Comparison of ENCODE assay signal across 8 cellular contexts in genomic region chr16:69565611-69566436, GRCh38. TPM values are rescaled to one million over a fixed set of nuclear protein-coding genes. Genes with fewer than 3 reads are reported as not detected.
DNase-seq lines count a peak whose midpoint lies in the region; ATAC-seq and TF ChIP-seq lines count a peak whose summit lies in the region.

NFAT5 (plus strand) TSS chr16:69565966; CDS start chr16:69566302, 336 bp downstream.

- H3K4me1 ChIP-seq in ovary (ENCODE audit: insufficient read depth): peaks cover 6% of the 10 kb centered on the region
- H3K4me1 ChIP-seq in thoracic aorta (ENCODE audit: control insufficient read depth in 1 of 2, low read depth in 2 of 2): peaks cover 30 to 37% of the 10 kb centered on the region in 2 donors

- TF ChIP-seq CTCF in HFF-Myc (IDR thresholded peaks at IDR 0.05; ENCODE audit: low read depth, low read length, missing control alignments) (no peak), SU-DHL-6 (IDR thresholded peaks at IDR 0.05; ENCODE audit: insufficient read depth, low read length, poor library complexity, severe bottlenecking) (no peak), glutamatergic neuron (IDR thresholded peaks at IDR 0.05; ENCODE audit: partially characterized antibody, unreplicated experiment) (no peak), ovary (IDR thresholded peaks at IDR 0.05) (no peak), thoracic aorta (IDR thresholded peaks at IDR 0.05) (no peak)

- peaks cover 30% of the 10 kb centered on the region for H3K36me3 Mint-ChIP-seq in activated naive CD8-positive, alpha-beta T cell treated with anti-CD3 and anti-CD28 coated beads for 36 hours
- no peaks in the 10 kb centered on the region for H3K36me3 Mint-ChIP-seq in glutamatergic neuron (ENCODE audit: unreplicated experiment)

- H3K27ac Mint-ChIP-seq in activated naive CD8-positive, alpha-beta T cell treated with anti-CD3 and anti-CD28 coated beads for 36 hours: peak within 1 kb of the TSS; percentile 98
- H3K27ac Mint-ChIP-seq in glutamatergic neuron (ENCODE audit: unreplicated experiment): peak within 1 kb of the TSS; percentile 68

- intact Hi-C loops in ovary (cut with DNase I): loop anchor here in 1 of 4 donors (10.0 kb wide), 2 partner anchors 171 to 189 kb away; partner anchors contain the start of gene NOB1

- H3K4me3 Mint-ChIP-seq in activated naive CD8-positive, alpha-beta T cell treated with anti-CD3 and anti-CD28 coated beads for 36 hours: peak within 1 kb of the TSS; percentile 100
- peak within 1 kb of the TSS; percentile 93 for H3K4me3 Mint-ChIP-seq in glutamatergic neuron (ENCODE audit: unreplicated experiment)

- peaks cover 49% of the 10 kb centered on the region for H3K4me1 Mint-ChIP-seq in activated naive CD8-positive, alpha-beta T cell treated with anti-CD3 and anti-CD28 coated beads for 36 hours
- H3K4me1 Mint-ChIP-seq in glutamatergic neuron (ENCODE audit: low read depth, unreplicated experiment): peaks cover 18% of the 10 kb centered on the region

- ATAC-seq in thoracic aorta (ENCODE audit: insufficient number of reproducible peaks, low FRiP score, low read depth): peak; percentile 80

- H3K9ac ChIP-seq in SU-DHL-6 (ENCODE audit: low read length): peak within 1 kb of the TSS; percentile 90

- H3K4me2 ChIP-seq in SU-DHL-6 (ENCODE audit: low read depth, low read length, poor library complexity, severe bottlenecking): peak within 1 kb of the TSS; percentile 90

- peak within 1 kb of the TSS; percentile 92 for H2AFZ ChIP-seq in SU-DHL-6 (ENCODE audit: low read depth, low read length, severe bottlenecking)

- H3K9me3 ChIP-seq in SU-DHL-6 (ENCODE audit: insufficient read depth, low read length) (no peaks in the 10 kb centered on the region), ovary (no peaks in the 10 kb centered on the region), thoracic aorta (no peaks in the 10 kb centered on the region)

- H3K9me3 Mint-ChIP-seq in activated naive CD8-positive, alpha-beta T cell treated with anti-CD3 and anti-CD28 coated beads for 36 hours: no peaks in the 10 kb centered on the region
- peaks cover 4% of the 10 kb centered on the region for H3K9me3 Mint-ChIP-seq in glutamatergic neuron (ENCODE audit: unreplicated experiment)

- no peaks in the 10 kb centered on the region for H3K9me2 ChIP-seq in SU-DHL-6 (replicated peaks; ENCODE audit: insufficient read depth, low read length)

- H4K20me1 ChIP-seq in SU-DHL-6 (ENCODE audit: low read depth, low read length): no peaks in the 10 kb centered on the region

- H3K27me3 ChIP-seq in SU-DHL-6 (ENCODE audit: low read length) (no peaks in the 10 kb centered on the region), ovary (no peaks in the 10 kb centered on the region), thoracic aorta (replicated peaks; ENCODE audit: insufficient read depth) (no peaks in the 10 kb centered on the region)

- H3K4me3 ChIP-seq in HFF-Myc (replicated peaks; ENCODE audit: low read depth, low read length): peak within 1 kb of the TSS; percentile 94
- peak within 1 kb of the TSS; percentile 100 for H3K4me3 ChIP-seq in SU-DHL-6 (ENCODE audit: insufficient read depth, low read length, poor library complexity, severe bottlenecking)
- peak within 1 kb of the TSS; percentile 96 for H3K4me3 ChIP-seq in ovary
- peak within 1 kb of the TSS; percentile 100 for H3K4me3 ChIP-seq in thoracic aorta

- no peaks in the 10 kb centered on the region; the same call in 1 of the 2 replicates for H3F3A ChIP-seq in SU-DHL-6 (ENCODE audit: insufficient read depth)

- H3K27me3 Mint-ChIP-seq in activated naive CD8-positive, alpha-beta T cell treated with anti-CD3 and anti-CD28 coated beads for 36 hours: no peaks in the 10 kb centered on the region
- peaks cover 3% of the 10 kb centered on the region for H3K27me3 Mint-ChIP-seq in glutamatergic neuron (ENCODE audit: unreplicated experiment)

- H3K36me3 ChIP-seq in SU-DHL-6 (ENCODE audit: low read length) (no peaks in the 10 kb centered on the region), ovary (no peaks in the 10 kb centered on the region), thoracic aorta (no peaks in the 10 kb centered on the region)

- 0 to 1% (median 0%) methylated on average over 36 to 84 of the region's 84 CpGs for WGBS in ovary, 3 donors

- TF ChIP-seq EP300 in ovary (IDR thresholded peaks at IDR 0.05): no peak

- peak; percentile 95 for DNase-seq in ELF-1 (ENCODE audit: low read depth, low spot score)
- no peak for DNase-seq in HFF-Myc (ENCODE audit: extremely low read depth, low read depth)
- peak; percentile 52 for DNase-seq in NCI-H1105 (lab: John Stamatoyannopoulos, UW)
- DNase-seq in activated naive CD8-positive, alpha-beta T cell treated with anti-CD3 and anti-CD28 coated beads for 36 hours: peak; percentile 93
- DNase-seq in glutamatergic neuron: peak; percentile 87
- DNase-seq in ovary: peak; percentile 87 to 98 (median 89)
- peak; percentile 25 for DNase-seq in thoracic aorta (ENCODE audit: low spot score)

- H3K79me2 ChIP-seq in SU-DHL-6 (ENCODE audit: insufficient read depth, low read length): peaks cover 32% of the 10 kb centered on the region

- peak; percentile 94 for TF ChIP-seq POLR2A in ovary (IDR thresholded peaks at IDR 0.05)

- H3K27ac ChIP-seq in SU-DHL-6 (ENCODE audit: low read depth, low read length) (peak within 1 kb of the TSS; percentile 68), ovary (peak within 1 kb of the TSS; percentile 96 to 100), thoracic aorta (peak within 1 kb of the TSS; percentile 99)

RNA-seq across cellular contexts. Expression of gene NFAT5, which starts in this region (rescaled TPM):
- total RNA-seq in activated naive CD8-positive, alpha-beta T cell treated with anti-CD3 and anti-CD28 coated beads for 36 hours: 10 to 100 TPM; 26.1 to 26.3 TPM
- total RNA-seq in glutamatergic neuron (ENCODE audit: unreplicated experiment) (26.3 TPM), ovary (10 to 100 TPM; 33.5 to 47.9 (median 38.1) TPM), thoracic aorta (10 to 100 TPM; 77.3 to 98.6 TPM)
- polyA plus RNA-seq in ovary: 10 to 100 TPM in 1 of 2 donors, 1 to 10 TPM in 1; 8.2 to 23.7 TPM
